2 cellular contexts compared by ENCODE assay signal in genomic region chr11:10326080-10326964, GRCh38.
TF ChIP-seq lines count a peak whose summit lies in the region.

No MANE protein-coding gene starts in this region.

TF ChIP-seq in Ishikawa, 13 proteins besides CTCF, POLR2A, EP300 and RAD21 (continued from another document):
- TF ChIP-seq MAX (IDR thresholded peaks at IDR 0.05) (no peak; the same call in 1 of the 2 replicates), ZBTB7A (IDR thresholded peaks at IDR 0.05; ENCODE audit: low read depth) (no peak), YY1 (IDR thresholded peaks at IDR 0.05; ENCODE audit: low read depth) (no peak), TCF12 (IDR thresholded peaks at IDR 0.05; ENCODE audit: low read depth) (no peak), USF1 (IDR thresholded peaks at IDR 0.05) (0 out of 2 replicates have a peak, but pooled peaks have one; percentile 26), NFIC (IDR thresholded peaks at IDR 0.05) (peak; percentile 41; the same call in 1 of the 2 replicates), EGR1 (IDR thresholded peaks at IDR 0.05) (no peak), CEBPB (IDR thresholded peaks at IDR 0.05) (no peak), TEAD4 (IDR thresholded peaks at IDR 0.05) (0 out of 2 replicates have a peak, but pooled peaks have one; percentile 24)

TF ChIP-seq in GM23338, 12 proteins besides CTCF, POLR2A, EP300 and RAD21 (continued from another document):
- TF ChIP-seq STAT1 (IDR thresholded peaks at IDR 0.05; ENCODE audit: unreplicated experiment) = no peak
- no peak for TF ChIP-seq CREB1 (CRISPR knock-in tag; IDR thresholded peaks at IDR 0.05; ENCODE audit: low read depth)
- TF ChIP-seq NANOG (IDR thresholded peaks at IDR 0.05; ENCODE audit: borderline replicate concordance) = no peak
- no peak for TF ChIP-seq ETS1 (IDR thresholded peaks at IDR 0.05)
- no peak for TF ChIP-seq ZNF331 (CRISPR knock-in tag; IDR thresholded peaks at IDR 0.05; ENCODE audit: low read depth)
- no peak for TF ChIP-seq ZNF114 (CRISPR knock-in tag; IDR thresholded peaks at IDR 0.05)
- no peak for TF ChIP-seq EZH2 (IDR thresholded peaks at IDR 0.05; ENCODE audit: low read depth, unreplicated experiment)
- TF ChIP-seq REST (IDR thresholded peaks at IDR 0.05; ENCODE audit: unreplicated experiment) = no peak
- TF ChIP-seq POLR2AphosphoS5 (IDR thresholded peaks at IDR 0.05; ENCODE audit: low read depth) = no peak
